In genomic region chr4:157363366-157363765, GRCh38 we compare ENCODE assay signal across 13 cellular contexts.
DNase-seq lines count a peak whose midpoint lies in the region; ATAC-seq and TF ChIP-seq lines count a peak whose summit lies in the region.
"Had no signal": no experiment of that assay in that cellular context is flagged by ENCODE, and none has a peak within 500 bp of the region (broad histone marks: within the 10 kb centered on the region; RNA-seq: fewer than 3 reads in every experiment).

No MANE protein-coding gene starts in this region.

- no peak overlapping the region for H4K91ac ChIP-seq in neuronal stem cell (ENCODE audit: low read depth, low read length, poor library complexity)

- H3K27ac ChIP-seq in GM23338 (ENCODE audit: low read depth) (no peak overlapping the region), OCI-LY3 (ENCODE audit: low read length) (no peak overlapping the region), neuronal stem cell (replicated peaks; ENCODE audit: low read length) (no peak overlapping the region)
- H3K27ac ChIP-seq: BLaER1 treated with 17β-estradiol and CSF1 and Interleukin-3, amounts not matched to agents 10 nM and 100 nM had no signal

- H3F3A ChIP-seq in GM23338 (replicated peaks; ENCODE audit: low read depth): no peaks in the 10 kb centered on the region

- no peaks in the 10 kb centered on the region for H3K36me3 Mint-ChIP-seq in GM23338 (ENCODE audit: low read depth)

- H3K79me1 ChIP-seq in neuronal stem cell (ENCODE audit: low read depth, low read length): no peaks in the 10 kb centered on the region

- no peak overlapping the region for H3K27ac Mint-ChIP-seq in GM23338
- H3K27ac Mint-ChIP-seq: CD4-positive, alpha-beta T cell had no signal

- H3K4me3 ChIP-seq in GM23338: no peak overlapping the region
- no peak overlapping the region for H3K4me3 ChIP-seq in OCI-LY3 (ENCODE audit: low read length)
- no peak overlapping the region for H3K4me3 ChIP-seq in neuronal stem cell (ENCODE audit: low read length in 2 of 2)
- H3K4me3 ChIP-seq: BLaER1 treated with 17β-estradiol and CSF1 and Interleukin-3, amounts not matched to agents 10 nM and 100 nM had no signal

- H3K79me2 ChIP-seq in GM23338 (replicated peaks; ENCODE audit: insufficient read depth) (no peaks in the 10 kb centered on the region), OCI-LY3 (ENCODE audit: low read length) (no peaks in the 10 kb centered on the region)

- H2BK5ac ChIP-seq in neuronal stem cell (ENCODE audit: low read length): no peak overlapping the region

- H3K4me2 ChIP-seq in GM23338 (no peak overlapping the region), OCI-LY3 (ENCODE audit: low read length) (no peak overlapping the region), neuronal stem cell (ENCODE audit: insufficient read depth, low read length, poor library complexity, severe bottlenecking) (no peak overlapping the region)
- H3K4me2 ChIP-seq: BLaER1 treated with 17β-estradiol and CSF1 and Interleukin-3, amounts not matched to agents 10 nM and 100 nM had no signal

- H3K4me1 ChIP-seq in GM23338 (ENCODE audit: insufficient read depth): peaks cover 7% of the 10 kb centered on the region
- no peaks in the 10 kb centered on the region for H3K4me1 ChIP-seq in OCI-LY3 (ENCODE audit: low read length)
- peaks cover 2 to 3% of the 10 kb centered on the region in 2 donors for H3K4me1 ChIP-seq in neuronal stem cell (ENCODE audit: control insufficient read depth in 2 of 2, insufficient read depth in 1 of 2, low read depth in 1 of 2, low read length in 2 of 2)
- H3K4me1 ChIP-seq: BLaER1 treated with 17β-estradiol and CSF1 and Interleukin-3, amounts not matched to agents 10 nM and 100 nM had no signal

- H3K18ac ChIP-seq in neuronal stem cell (ENCODE audit: low read length): no peak overlapping the region

- no peak overlapping the region for H2BK15ac ChIP-seq in neuronal stem cell (ENCODE audit: low read length)

- H2BK12ac ChIP-seq in neuronal stem cell (ENCODE audit: low read length): no peak overlapping the region

- peaks cover 3% of the 10 kb centered on the region for H3K27me3 Mint-ChIP-seq in GM23338 (ENCODE audit: insufficient read depth, low read depth, poor library complexity)
- H3K27me3 Mint-ChIP-seq: CD4-positive, alpha-beta T cell had no signal

- no peaks in the 10 kb centered on the region for H3K9me3 Mint-ChIP-seq in GM23338

- DNase-seq in GM23338 (ENCODE audit: low spot score): no peak
- peak; percentile 1 for DNase-seq in globus pallidus (ENCODE audit: low spot score)
- no peak for DNase-seq in neuronal stem cell (ENCODE audit: low spot score)
- DNase-seq in NCI-H2227 treated with DMSO at 0.1 percent for 48 hours (lab: John Stamatoyannopoulos, UW): no peak
- DNase-seq in stimulated activated naive CD4-positive, alpha-beta T cell (lab: John Stamatoyannopoulos, UW): no peak
- no peak for DNase-seq in amygdala (lab: John Stamatoyannopoulos, UW)
- DNase-seq: ACHN; CD4-positive, alpha-beta T cell; COR-L47; IMR-90 had no signal

- ATAC-seq in GM23338: no peak
- ATAC-seq: HCT116 had no signal

- H4K8ac ChIP-seq in neuronal stem cell (ENCODE audit: low read depth, low read length): peak overlapping the region; percentile 92

- no peak overlapping the region for H2BK120ac ChIP-seq in neuronal stem cell (ENCODE audit: low read depth, low read length)

- no peaks in the 10 kb centered on the region for H3K36me3 ChIP-seq in GM23338 (ENCODE audit: insufficient read depth)
- no peaks in the 10 kb centered on the region for H3K36me3 ChIP-seq in OCI-LY3 (replicated peaks; ENCODE audit: low read depth, low read length)
- H3K36me3 ChIP-seq in neuronal stem cell (replicated peaks in 1 of 2; ENCODE audit: control insufficient read depth in 2 of 2, insufficient read depth in 2 of 2, low read length in 2 of 2): no peaks in the 10 kb centered on the region
- H3K36me3 ChIP-seq: BLaER1 treated with 17β-estradiol and CSF1 and Interleukin-3, amounts not matched to agents 10 nM and 100 nM had no signal

- no peak overlapping the region for H2AK5ac ChIP-seq in neuronal stem cell (ENCODE audit: low read depth, low read length)

- no peak overlapping the region for H3K4ac ChIP-seq in neuronal stem cell (ENCODE audit: low read length)

- H3K9ac ChIP-seq in OCI-LY3 (ENCODE audit: low read length) (no peak overlapping the region), neuronal stem cell (ENCODE audit: low read depth, low read length, poor library complexity) (no peak overlapping the region)
- H3K9ac ChIP-seq: BLaER1 treated with 17β-estradiol and CSF1 and Interleukin-3, amounts not matched to agents 10 nM and 100 nM had no signal

- no CpG with 5 or more reads among the region's 4 CpGs for WGBS in neuronal stem cell (ENCODE audit: extremely low coverage in 2 of 2, insufficient read length in 2 of 2, insufficient replicate concordance in 1 of 2), 2 donors

- H3K9me2 ChIP-seq in GM23338 (ENCODE audit: insufficient read depth): no peaks in the 10 kb centered on the region

- H3K4me3 Mint-ChIP-seq in GM23338: no peak overlapping the region
- H3K4me3 Mint-ChIP-seq: CD4-positive, alpha-beta T cell had no signal

- peak overlapping the region; percentile 5; the same call in 1 of the 2 replicates for H2AFZ ChIP-seq in GM23338
- H2AFZ ChIP-seq in OCI-LY3 (ENCODE audit: low read depth, low read length): peak overlapping the region; percentile 44
- H2AFZ ChIP-seq in neuronal stem cell (ENCODE audit: low read length): peak overlapping the region; percentile 41

- no peaks in the 10 kb centered on the region for H3K27me3 ChIP-seq in GM23338 (ENCODE audit: insufficient read depth)
- H3K27me3 ChIP-seq in OCI-LY3 (ENCODE audit: low read depth, low read length): no peaks in the 10 kb centered on the region
- no peaks in the 10 kb centered on the region for H3K27me3 ChIP-seq in neuronal stem cell (ENCODE audit: control insufficient read depth in 3 of 3, insufficient read depth in 3 of 3, low read depth in 1 of 3, low read length in 3 of 3)
- H3K27me3 ChIP-seq: BLaER1 treated with 17β-estradiol and CSF1 and Interleukin-3, amounts not matched to agents 10 nM and 100 nM had no signal

- H3K14ac ChIP-seq in neuronal stem cell (ENCODE audit: low read length): no peak overlapping the region

- H3K23ac ChIP-seq in neuronal stem cell (ENCODE audit: low read depth, low read length, poor library complexity): no peak overlapping the region

- H3K9me3 ChIP-seq in OCI-LY3 (ENCODE audit: insufficient read depth, low read length) (no peaks in the 10 kb centered on the region), neuronal stem cell (replicated peaks in 1 of 2; ENCODE audit: control insufficient read depth in 2 of 2, insufficient read depth in 1 of 2, low read depth in 1 of 2, low read length in 2 of 2) (no peaks in the 10 kb centered on the region)
- H3K9me3 ChIP-seq: BLaER1 treated with 17β-estradiol and CSF1 and Interleukin-3, amounts not matched to agents 10 nM and 100 nM had no signal

- peaks cover 12% of the 10 kb centered on the region for H3K4me1 Mint-ChIP-seq in GM23338

- TF ChIP-seq CTCF in GM23338 (conservative IDR thresholded peaks at IDR 0.05; ENCODE audit: low read depth in 2 of 2): no peak
- TF ChIP-seq CTCF in OCI-LY3 (IDR thresholded peaks at IDR 0.05; ENCODE audit: low read depth, low read length): no peak

- H4K20me1 ChIP-seq in GM23338 (replicated peaks; ENCODE audit: insufficient read depth): no peaks in the 10 kb centered on the region
- H4K20me1 ChIP-seq in OCI-LY3 (ENCODE audit: insufficient read depth, low read length): no peaks in the 10 kb centered on the region
- H4K20me1 ChIP-seq: BLaER1 treated with 17β-estradiol and CSF1 and Interleukin-3, amounts not matched to agents 10 nM and 100 nM had no signal

TF ChIP-seq in GM23338, 12 proteins besides CTCF, POLR2A, EP300 and RAD21 (continues in another document):
- no peak for TF ChIP-seq POLR2AphosphoS5 (IDR thresholded peaks at IDR 0.05; ENCODE audit: low read depth)
- TF ChIP-seq EZH2 (IDR thresholded peaks at IDR 0.05; ENCODE audit: low read depth, unreplicated experiment): no peak
- no peak for TF ChIP-seq EZH2phosphoT487 (IDR thresholded peaks at IDR 0.05; ENCODE audit: unreplicated experiment)
